32 cellular contexts compared by ENCODE assay signal in genomic region chr1:37051386-37051785, GRCh38. TPM values are rescaled to one million over a fixed set of nuclear protein-coding genes. Genes with fewer than 3 reads are reported as not detected.
"Had no signal": no experiment of that assay in that cellular context is flagged by ENCODE, and none has a peak within 500 bp of the region (broad histone marks: within the 10 kb centered on the region; RNA-seq: fewer than 3 reads in every experiment).

No MANE protein-coding gene starts in this region.

- H3K27ac Mint-ChIP-seq: activated B cell treated with CpG ODN at 0.5 μM for 24 hours; activated CD4-positive, alpha-beta memory T cell treated with anti-CD3 and anti-CD28 coated beads for 36 hours; activated CD4-positive, alpha-beta T cell treated with anti-CD3 and anti-CD28 coated beads, Interleukin-2, amount 10 ng/mL, durations not matched to agents 7 days and 5 days; activated naive CD4-positive, alpha-beta T cell treated with anti-CD3 and anti-CD28 coated beads, Interleukin-2, amount 10 ng/mL, durations not matched to agents 7 days and 5 days; activated naive CD8-positive, alpha-beta T cell treated with anti-CD3 and anti-CD28 coated beads for 36 hours; activated T-helper 2 cell treated with anti-CD3 and anti-CD28 coated beads, Interferon-gamma antibody, Interleukin-2, Interleukin-4, amounts not matched to agents 10 μg/mL and 5 μg/mL and 100 μg/mL, durations not matched to agents 14 hours and 24 hours and 36 hours; T-cell had no signal

- H3K4me3 Mint-ChIP-seq: activated B cell treated with CpG ODN at 0.5 μM for 24 hours; activated CD4-positive, alpha-beta memory T cell treated with anti-CD3 and anti-CD28 coated beads for 36 hours; activated CD4-positive, alpha-beta T cell treated with anti-CD3 and anti-CD28 coated beads, Interleukin-2, amount 10 ng/mL, durations not matched to agents 7 days and 5 days; activated naive CD4-positive, alpha-beta T cell treated with anti-CD3 and anti-CD28 coated beads, Interleukin-2, amount 10 ng/mL, durations not matched to agents 7 days and 5 days; activated naive CD8-positive, alpha-beta T cell treated with anti-CD3 and anti-CD28 coated beads for 36 hours; IgD-negative memory B cell; T-cell had no signal

- H3K9me3 Mint-ChIP-seq: activated B cell treated with CpG ODN at 0.5 μM for 24 hours; activated CD4-positive, alpha-beta memory T cell treated with anti-CD3 and anti-CD28 coated beads for 36 hours; activated CD4-positive, alpha-beta T cell treated with anti-CD3 and anti-CD28 coated beads, Interleukin-2, amount 10 ng/mL, durations not matched to agents 7 days and 5 days; activated naive CD4-positive, alpha-beta T cell treated with anti-CD3 and anti-CD28 coated beads, Interleukin-2, amount 10 ng/mL, durations not matched to agents 7 days and 5 days; activated naive CD8-positive, alpha-beta T cell treated with anti-CD3 and anti-CD28 coated beads for 36 hours; activated T-helper 2 cell treated with anti-CD3 and anti-CD28 coated beads, Interferon-gamma antibody, Interleukin-2, Interleukin-4, amounts not matched to agents 10 μg/mL and 5 μg/mL and 100 μg/mL, durations not matched to agents 14 hours and 24 hours and 36 hours; IgD-negative memory B cell; T-cell had no signal

- H3K36me3 ChIP-seq: breast epithelium, SJSA1 had no signal

- H3K27me3 ChIP-seq: SJSA1 had no signal

- H3K9me3 ChIP-seq: breast epithelium, SJSA1 had no signal

- FAIRE-seq: RCC 7860, TTC549 had no signal

- DNase-seq: activated B cell treated with CpG ODN at 0.5 μM for 24 hours; activated CD4-positive, alpha-beta memory T cell treated with anti-CD3 and anti-CD28 coated beads for 36 hours; activated CD4-positive, alpha-beta T cell treated with anti-CD3 and anti-CD28 coated beads for 1 hour; activated CD4-positive, alpha-beta T cell treated with anti-CD3 and anti-CD28 coated beads, Interleukin-2, amount 10 ng/mL, durations not matched to agents 7 days and 5 days; activated gamma-delta T cell treated with Interleukin-2 at 50 U/mL for 16 hours; activated naive CD4-positive, alpha-beta T cell treated with anti-CD3 and anti-CD28 coated beads, Interleukin-2, amount 10 ng/mL, durations not matched to agents 7 days and 5 days; activated naive CD8-positive, alpha-beta T cell treated with anti-CD3 and anti-CD28 coated beads for 36 hours; activated T-cell treated with anti-CD3 and anti-CD28 coated beads for 4 hours; activated T-cell treated with anti-CD3 and anti-CD28 coated beads, Interleukin-2, amount 50 U/mL, for 48 hours; central memory CD4-positive, alpha-beta T cell; KG1; NCI-H1048; NCI-H146; NCI-H187 treated with DMSO at 0.1 percent for 48 hours; NCI-H2081 treated with DMSO at 0.1 percent for 48 hours; NCI-H446 treated with DMSO at 0.1 percent for 48 hours; NCI-H526 treated with DMSO at 0.1 percent for 48 hours; PC-3; SHP77; T-cell; T-helper 2 cell; T1000 had no signal

- H3K4me1 Mint-ChIP-seq: activated B cell treated with CpG ODN at 0.5 μM for 24 hours; activated CD4-positive, alpha-beta T cell treated with anti-CD3 and anti-CD28 coated beads, Interleukin-2, amount 10 ng/mL, durations not matched to agents 7 days and 5 days; activated naive CD4-positive, alpha-beta T cell treated with anti-CD3 and anti-CD28 coated beads, Interleukin-2, amount 10 ng/mL, durations not matched to agents 7 days and 5 days; activated naive CD8-positive, alpha-beta T cell treated with anti-CD3 and anti-CD28 coated beads for 36 hours; T-cell had no signal

- H3K4me1 ChIP-seq: breast epithelium, SJSA1 had no signal

- H3K4me3 ChIP-seq: breast epithelium, SJSA1 had no signal

- H3K27me3 Mint-ChIP-seq: activated CD4-positive, alpha-beta T cell treated with anti-CD3 and anti-CD28 coated beads, Interleukin-2, amount 10 ng/mL, durations not matched to agents 7 days and 5 days; activated naive CD4-positive, alpha-beta T cell treated with anti-CD3 and anti-CD28 coated beads, Interleukin-2, amount 10 ng/mL, durations not matched to agents 7 days and 5 days had no signal

- ATAC-seq: PC-3, T-cell had no signal

- H3K36me3 Mint-ChIP-seq: activated CD4-positive, alpha-beta memory T cell treated with anti-CD3 and anti-CD28 coated beads for 36 hours; activated naive CD4-positive, alpha-beta T cell treated with anti-CD3 and anti-CD28 coated beads, Interleukin-2, amount 10 ng/mL, durations not matched to agents 7 days and 5 days; activated naive CD8-positive, alpha-beta T cell treated with anti-CD3 and anti-CD28 coated beads for 36 hours; IgD-negative memory B cell; T-cell had no signal

RNA-seq across cellular contexts. Expression of gene GRIK3, which starts 17.1 kb away (rescaled TPM):
- total RNA-seq: activated CD4-positive, alpha-beta memory T cell treated with anti-CD3 and anti-CD28 coated beads for 36 hours; activated CD4-positive, alpha-beta T cell treated with anti-CD3 and anti-CD28 coated beads, Interleukin-2, amount 10 ng/mL, durations not matched to agents 7 days and 5 days; activated CD8-positive, alpha-beta memory T cell treated with anti-CD3 and anti-CD28 coated beads for 36 hours; activated naive CD8-positive, alpha-beta T cell treated with anti-CD3 and anti-CD28 coated beads for 36 hours; activated T-helper 2 cell treated with anti-CD3 and anti-CD28 coated beads, Interferon-gamma antibody, Interleukin-2, Interleukin-4, amounts not matched to agents 10 μg/mL and 5 μg/mL and 100 μg/mL, durations not matched to agents 14 hours and 24 hours and 36 hours; chondrocyte; LHCN-M2; M059J; PC-3; SJSA1 had no signal
